ENCODE assay signal across 29 cellular contexts in the genomic region with DNA sequence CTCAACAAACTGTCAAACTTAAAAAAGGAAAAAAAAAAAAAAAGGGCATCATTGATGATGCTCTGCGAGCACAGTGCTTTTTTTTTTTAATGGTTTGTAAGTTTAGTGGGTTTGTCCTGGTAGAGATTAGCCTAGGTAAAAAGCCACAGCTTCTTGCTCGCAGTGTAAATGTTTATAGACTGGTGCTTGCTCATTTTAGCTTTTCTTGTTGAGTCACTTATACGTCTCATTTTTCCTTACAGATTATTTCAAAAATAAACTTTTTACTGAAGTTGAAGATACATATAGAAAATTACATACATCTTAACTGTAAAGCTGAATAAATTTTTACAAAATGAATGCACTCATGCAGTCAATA.
"Had no signal": no experiment of that assay in that cellular context is flagged by ENCODE, and none has a peak within 500 bp of the region (broad histone marks: within the 10 kb centered on the region; RNA-seq: fewer than 3 reads in every experiment).

No MANE protein-coding gene starts in this region.

- H3K36me3 ChIP-seq: WERI-Rb-1 had no signal

- H3K4me3 Mint-ChIP-seq: activated B cell treated with CpG ODN at 0.5 μM for 24 hours; activated CD8-positive, alpha-beta T cell treated with anti-CD3 and anti-CD28 coated beads for 36 hours; activated naive CD8-positive, alpha-beta T cell; activated T-cell treated with anti-CD3 and anti-CD28 coated beads, Interleukin-2, amount 50 U/mL, for 4 hours; activated T-helper 17 cell treated with anti-CD3 and anti-CD28 coated beads, Interleukin-2, amount 50 U/mL, for 72 hours; T-helper 17 cell; T-helper 2 cell treated with Interferon-gamma antibody and Interleukin-4, amounts not matched to agents 5 μg/mL and 100 μg/mL, for 36 hours had no signal

- DNase-seq: activated B cell treated with CpG ODN at 0.5 μM for 24 hours; activated CD4-positive, alpha-beta T cell treated with anti-CD3 and anti-CD28 coated beads for 48 hours; activated CD4-positive, alpha-beta T cell treated with anti-CD3 and anti-CD28 coated beads, Interleukin-2, amount 50 U/mL, for 1 hour; activated CD4-positive, alpha-beta T cell treated with anti-CD3 and anti-CD28 coated beads, Interleukin-2, amount 50 U/mL, for 48 hours; activated CD8-positive, alpha-beta memory T cell treated with anti-CD3 and anti-CD28 coated beads for 24 hours; activated CD8-positive, alpha-beta T cell treated with anti-CD3 and anti-CD28 coated beads for 36 hours; activated effector memory CD4-positive, alpha-beta T cell treated with Interleukin-2 at 50 U/mL for 16 hours; activated gamma-delta T cell treated with Interleukin-2 at 50 U/mL for 16 hours; activated naive CD4-positive, alpha-beta T cell treated with anti-CD3 and anti-CD28 coated beads, Interleukin-2, amount 50 U/mL, for 16 hours; activated naive CD4-positive, alpha-beta T cell treated with Interleukin-2 at 50 U/mL for 16 hours; activated T-cell treated with anti-CD3 and anti-CD28 coated beads, Interleukin-2, amount 50 U/mL, for 4 hours; amniotic stem cell; anterior cingulate cortex; caudate nucleus; effector CD8-positive, alpha-beta T cell; foreskin fibroblast; head of caudate nucleus; T-helper 1 cell; T-helper 17 cell; T1000; WERI-Rb-1 had no signal

- H3K27ac Mint-ChIP-seq: activated B cell treated with CpG ODN at 0.5 μM for 24 hours; activated CD8-positive, alpha-beta T cell treated with anti-CD3 and anti-CD28 coated beads for 36 hours; activated naive CD8-positive, alpha-beta T cell; activated T-helper 17 cell treated with anti-CD3 and anti-CD28 coated beads, Interleukin-2, amount 50 U/mL, for 72 hours; T-helper 17 cell; T-helper 2 cell treated with Interferon-gamma antibody and Interleukin-4, amounts not matched to agents 5 μg/mL and 100 μg/mL, for 36 hours had no signal

- H3K27ac ChIP-seq: WERI-Rb-1 had no signal

- H3K36me3 Mint-ChIP-seq: activated naive CD8-positive, alpha-beta T cell had no signal

- H3K9me3 Mint-ChIP-seq: activated B cell treated with CpG ODN at 0.5 μM for 24 hours; activated T-cell treated with anti-CD3 and anti-CD28 coated beads, Interleukin-2, amount 50 U/mL, for 4 hours; T-helper 2 cell treated with Interferon-gamma antibody and Interleukin-4, amounts not matched to agents 5 μg/mL and 100 μg/mL, for 36 hours had no signal

- H3K4me1 Mint-ChIP-seq: activated B cell treated with CpG ODN at 0.5 μM for 24 hours; activated T-helper 17 cell treated with anti-CD3 and anti-CD28 coated beads, Interleukin-2, amount 50 U/mL, for 72 hours; T-helper 17 cell had no signal

- H3K27me3 Mint-ChIP-seq: activated naive CD8-positive, alpha-beta T cell had no signal

- FAIRE-seq: astrocyte, colon, frontal cortex had no signal

- ATAC-seq: activated CD4-positive, CD25-positive, alpha-beta regulatory T cell treated with anti-CD3 and anti-CD28 coated beads, Interleukin-2, amount 50 U/mL, for 24 hours; activated CD8-positive, alpha-beta T cell treated with anti-CD3 and anti-CD28 coated beads for 36 hours; activated T-cell treated with anti-CD3 and anti-CD28 coated beads, Interleukin-2, amount 50 U/mL, for 4 hours; activated T-helper 17 cell treated with anti-CD3 and anti-CD28 coated beads, Interleukin-2, amount 50 U/mL, for 72 hours; esophagus mucosa; T-helper 17 cell had no signal
